In the genomic region with DNA sequence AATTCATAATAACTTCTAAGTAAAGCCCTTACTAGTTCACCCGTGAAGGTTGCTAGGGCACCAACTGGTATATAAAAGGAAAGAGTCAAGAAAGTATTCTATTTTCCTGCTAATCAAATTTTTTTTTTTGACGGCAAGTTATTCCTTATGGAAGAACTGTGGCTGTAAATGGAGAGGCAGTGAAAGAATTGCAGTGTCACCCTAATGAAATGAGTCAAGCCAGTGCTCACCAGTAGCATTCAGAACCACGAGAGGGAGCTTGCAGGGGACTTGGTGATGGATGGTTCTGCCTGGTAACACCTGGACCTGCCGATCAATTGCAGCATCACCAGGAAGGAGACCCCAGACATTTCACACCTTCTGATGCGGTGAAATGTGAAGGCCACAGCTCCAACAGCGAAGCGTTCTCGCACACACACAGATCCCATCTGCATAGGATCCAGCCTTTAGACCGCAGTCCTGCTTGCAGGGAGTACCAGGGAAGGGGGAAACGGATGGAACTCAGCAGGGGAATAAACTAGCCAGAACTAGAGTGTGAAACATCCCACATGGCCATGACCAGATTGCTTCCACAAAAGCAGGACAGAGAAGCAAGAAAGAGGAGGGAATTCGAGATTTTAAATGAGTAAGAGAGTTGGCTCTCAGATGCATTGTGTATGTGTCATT, we compare ENCODE assay signal across 15 cellular contexts.
"Had no signal": no experiment of that assay in that cellular context is flagged by ENCODE, and none has a peak within 500 bp of the region (broad histone marks: within the 10 kb centered on the region; RNA-seq: fewer than 3 reads in every experiment).

No MANE protein-coding gene starts in this region.

- DNase-seq: activated CD4-positive, CD25-positive, alpha-beta regulatory T cell treated with anti-CD3 and anti-CD28 coated beads, Interleukin-2, amount 50 U/mL, for 72 hours; activated naive CD4-positive, alpha-beta T cell treated with anti-CD3 and anti-CD28 coated beads, Interleukin-2, amount 50 U/mL, for 16 hours; foreskin fibroblast; glutamatergic neuron; hypothalamus; kidney; left ventricle myocardium inferior; pancreas; stimulated activated CD4-positive, alpha-beta T cell treated with anti-CD3 and anti-CD28 coated beads, Interleukin-12 subunit alpha, Interleukin-12 subunit beta, amount 100 ng/mL, for 4 hours; uterus had no signal

- H3K36me3 ChIP-seq: cardiac muscle cell, left ventricle myocardium inferior, pancreas, tibial artery, uterus had no signal

- H3K9me3 ChIP-seq: pancreas, tibial artery, uterus had no signal

- H3K4me3 Mint-ChIP-seq: stimulated activated memory B cell treated with anti-CD40 and anti-IgM and Interleukin-4, amounts not matched to agents 10 μg/mL and 1 μg/mL and 100 μg/mL, for 72 hours had no signal

- ATAC-seq: pancreas; stimulated activated memory B cell treated with anti-CD40 and anti-IgM and Interleukin-4, amounts not matched to agents 10 μg/mL and 1 μg/mL and 100 μg/mL, for 72 hours had no signal

- H3K27me3 Mint-ChIP-seq: stimulated activated memory B cell treated with anti-CD40 and anti-IgM and Interleukin-4, amounts not matched to agents 10 μg/mL and 1 μg/mL and 100 μg/mL, for 72 hours had no signal

- H3K27me3 ChIP-seq: cardiac muscle cell, pancreas, tibial artery, uterus had no signal

- H3K4me3 ChIP-seq: cardiac muscle cell, coronary artery, left ventricle myocardium inferior, pancreas, tibial artery, uterus had no signal

- H3K27ac Mint-ChIP-seq: activated T-helper 2 cell treated with anti-CD3 and anti-CD28 coated beads, Interferon-gamma antibody, Interleukin-2, Interleukin-4, amounts not matched to agents 10 μg/mL and 5 μg/mL and 100 μg/mL, durations not matched to agents 14 hours and 24 hours and 36 hours; stimulated activated memory B cell treated with anti-CD40 and anti-IgM and Interleukin-4, amounts not matched to agents 10 μg/mL and 1 μg/mL and 100 μg/mL, for 72 hours had no signal

- H3K27ac ChIP-seq: cardiac muscle cell, coronary artery, left ventricle myocardium inferior, pancreas, tibial artery, uterus had no signal

- H3K4me1 ChIP-seq: uterus had no signal
